Comparison of ENCODE assay signal across 23 cellular contexts in genomic region chrX:103431316-103431715, GRCh38. TPM values are rescaled to one million over a fixed set of nuclear protein-coding genes. Genes with fewer than 3 reads are reported as not detected.
DNase-seq lines count a peak whose midpoint lies in the region; ATAC-seq and TF ChIP-seq lines count a peak whose summit lies in the region.
"Had no signal": no experiment of that assay in that cellular context is flagged by ENCODE, and none has a peak within 500 bp of the region (broad histone marks: within the 10 kb centered on the region; RNA-seq: fewer than 3 reads in every experiment).

No MANE protein-coding gene starts in this region.

- H3K36me3 Mint-ChIP-seq in WTC11: no peaks in the 10 kb centered on the region; the same call in 1 of the 2 replicates
- no peaks in the 10 kb centered on the region for H3K36me3 Mint-ChIP-seq in activated T-helper 17 cell treated with anti-CD3 and anti-CD28 coated beads, Interleukin-2, amount 50 U/mL, for 72 hours (ENCODE audit: low read depth)
- H3K36me3 Mint-ChIP-seq: activated naive CD4-positive, alpha-beta T cell treated with anti-CD3 and anti-CD28 coated beads, Interleukin-2, amount 50 U/mL, for 24 hours; CD14-positive monocyte; stimulated activated memory B cell treated with anti-CD40 and anti-IgM and Interleukin-4, amounts not matched to agents 10 μg/mL and 1 μg/mL and 100 μg/mL, for 72 hours had no signal

- no peaks in the 10 kb centered on the region for H3K27me3 ChIP-seq in MG63
- H3K27me3 ChIP-seq in mammary epithelial cell (ENCODE audit: insufficient read depth, low read length): no peaks in the 10 kb centered on the region
- H3K27me3 ChIP-seq: body of pancreas, right lobe of liver, SJCRH30 had no signal

- no peaks in the 10 kb centered on the region for H3K9me3 ChIP-seq in MG63
- H3K9me3 ChIP-seq in mammary epithelial cell (replicated peaks; ENCODE audit: insufficient read depth, low read length): no peaks in the 10 kb centered on the region
- H3K9me3 ChIP-seq: body of pancreas, right lobe of liver, SJCRH30 had no signal

- dilution Hi-C loops in mammary epithelial cell (cut with HindIII; ENCODE audit: low sequenced_read_pairs): no loop called here

- in situ Hi-C loops in mammary epithelial cell (cut with MboI; ENCODE audit: low sequenced_read_pairs in 2 of 2): no loop called here

- ATAC-seq in GM21825 (IDR thresholded peaks at IDR 0.05; ENCODE audit: unreplicated experiment) (no peak), WTC11 (no peak)
- ATAC-seq in activated T-helper 17 cell treated with anti-CD3 and anti-CD28 coated beads, Interleukin-2, amount 50 U/mL, for 72 hours (replicated peaks): no peak
- ATAC-seq: body of pancreas; left ventricle myocardium superior; right lobe of liver; stimulated activated memory B cell treated with anti-CD40 and anti-IgM and Interleukin-4, amounts not matched to agents 10 μg/mL and 1 μg/mL and 100 μg/mL, for 72 hours had no signal

- POLR2A ChIA-PET in WTC11 (lab: Charles Lee): no interaction called here

- H3K27ac ChIP-seq in mammary epithelial cell (ENCODE audit: insufficient read depth, low read depth, low read length): no peak overlapping the region
- H3K27ac ChIP-seq: body of pancreas, right lobe of liver, SJCRH30 had no signal

- H3K4me3 ChIP-seq in MG63: no peak overlapping the region
- no peak overlapping the region for H3K4me3 ChIP-seq in mammary epithelial cell (replicated peaks in 1 of 3; ENCODE audit: insufficient read depth in 1 of 3, low read depth in 2 of 3, low read length in 3 of 3)
- H3K4me3 ChIP-seq: body of pancreas, right lobe of liver, SJCRH30 had no signal

- no peaks in the 10 kb centered on the region for H3K79me2 ChIP-seq in mammary epithelial cell (ENCODE audit: insufficient read depth, low read length)

- peaks cover 11% of the 10 kb centered on the region for H3K9me3 Mint-ChIP-seq in WTC11
- H3K9me3 Mint-ChIP-seq in activated T-helper 17 cell treated with anti-CD3 and anti-CD28 coated beads, Interleukin-2, amount 50 U/mL, for 72 hours: no peaks in the 10 kb centered on the region
- H3K9me3 Mint-ChIP-seq: activated naive CD4-positive, alpha-beta T cell treated with anti-CD3 and anti-CD28 coated beads, Interleukin-2, amount 50 U/mL, for 24 hours; CD14-positive monocyte; dendritic cell treated with granulocyte-macrophage colony-stimulating factor and Interleukin-4, amounts not matched to agents 40 ng/mL and 50 ng/mL, for 4 days had no signal

- no peak overlapping the region for H3K9ac ChIP-seq in mammary epithelial cell (ENCODE audit: insufficient read depth, low read length)

- 90% methylated on average over 6 of the region's 7 CpGs for WGBS in mammary epithelial cell (ENCODE audit: low coverage, missing lambda C conversion rate)

- H2AFZ ChIP-seq in mammary epithelial cell (ENCODE audit: low read depth, low read length): no peak overlapping the region

- no peaks in the 10 kb centered on the region for H3K4me1 ChIP-seq in mammary epithelial cell (ENCODE audit: insufficient read depth, low read length)
- H3K4me1 ChIP-seq: body of pancreas, right lobe of liver, SJCRH30 had no signal

- no peak overlapping the region for H3K4me2 ChIP-seq in mammary epithelial cell (ENCODE audit: insufficient read depth, low read depth, low read length)

- H3K4me1 Mint-ChIP-seq in WTC11: peaks cover 38% of the 10 kb centered on the region
- no peaks in the 10 kb centered on the region for H3K4me1 Mint-ChIP-seq in activated T-helper 17 cell treated with anti-CD3 and anti-CD28 coated beads, Interleukin-2, amount 50 U/mL, for 72 hours
- H3K4me1 Mint-ChIP-seq: activated naive CD4-positive, alpha-beta T cell treated with anti-CD3 and anti-CD28 coated beads, Interleukin-2, amount 50 U/mL, for 24 hours; CD14-positive monocyte; stimulated activated memory B cell treated with anti-CD40 and anti-IgM and Interleukin-4, amounts not matched to agents 10 μg/mL and 1 μg/mL and 100 μg/mL, for 72 hours had no signal

- CTCF ChIA-PET in mammary epithelial cell (lab: Charles Lee; ENCODE audit: low non-redundant PET) (no interaction called here), WTC11 (lab: Charles Lee) (no interaction called here)

- peak; percentile 9 for DNase-seq in Daoy (ENCODE audit: low read depth)
- peak; percentile 55 for DNase-seq in MG63
- DNase-seq in mammary epithelial cell: peak; percentile 28
- DNase-seq in iris pigment epithelial cell (ENCODE audit: low read depth): peak; percentile 37
- DNase-seq in stimulated activated CD4-positive, alpha-beta T cell treated with anti-CD3 and anti-CD28 coated beads, Interleukin-15, amount 100 ng/mL, for 24 hours: no peak
- DNase-seq in WTC11 (ENCODE audit: low spot score): no peak
- DNase-seq: ACHN; activated CD4-positive, CD25-positive, alpha-beta regulatory T cell treated with anti-CD3 and anti-CD28 coated beads, Interleukin-2, amount 50 U/mL, for 72 hours; activated T-cell treated with anti-CD3 and anti-CD28 coated beads, Interleukin-2, amount 50 U/mL, for 48 hours; body of pancreas; erythroblast; GF-D8; left ventricle myocardium superior; NCI-H1694; nucleus accumbens; right lobe of liver; SJCRH30 had no signal

- no peak overlapping the region for H3K4me3 Mint-ChIP-seq in WTC11
- no peak overlapping the region for H3K4me3 Mint-ChIP-seq in activated T-helper 17 cell treated with anti-CD3 and anti-CD28 coated beads, Interleukin-2, amount 50 U/mL, for 72 hours
- H3K4me3 Mint-ChIP-seq: activated naive CD4-positive, alpha-beta T cell treated with anti-CD3 and anti-CD28 coated beads, Interleukin-2, amount 50 U/mL, for 24 hours; CD14-positive monocyte; dendritic cell treated with granulocyte-macrophage colony-stimulating factor and Interleukin-4, amounts not matched to agents 40 ng/mL and 50 ng/mL, for 4 days; stimulated activated memory B cell treated with anti-CD40 and anti-IgM and Interleukin-4, amounts not matched to agents 10 μg/mL and 1 μg/mL and 100 μg/mL, for 72 hours had no signal

- no peaks in the 10 kb centered on the region for H3K27me3 Mint-ChIP-seq in WTC11 (ENCODE audit: low read depth)
- H3K27me3 Mint-ChIP-seq in activated T-helper 17 cell treated with anti-CD3 and anti-CD28 coated beads, Interleukin-2, amount 50 U/mL, for 72 hours: peaks cover 3% of the 10 kb centered on the region
- H3K27me3 Mint-ChIP-seq: activated naive CD4-positive, alpha-beta T cell treated with anti-CD3 and anti-CD28 coated beads, Interleukin-2, amount 50 U/mL, for 24 hours; dendritic cell treated with granulocyte-macrophage colony-stimulating factor and Interleukin-4, amounts not matched to agents 40 ng/mL and 50 ng/mL, for 4 days; stimulated activated memory B cell treated with anti-CD40 and anti-IgM and Interleukin-4, amounts not matched to agents 10 μg/mL and 1 μg/mL and 100 μg/mL, for 72 hours had no signal

- TF ChIP-seq CTCF in mammary epithelial cell (conservative IDR thresholded peaks at IDR 0.05 in 1 of 2, IDR thresholded peaks at IDR 0.05 in 1 of 2; ENCODE audit: extremely low read depth in 1 of 2, insufficient read depth in 1 of 2, low read depth in 1 of 2, low read length in 2 of 2): no peak
- no peak for TF ChIP-seq CTCF in WTC11 (IDR thresholded peaks at IDR 0.05)

- no peaks in the 10 kb centered on the region for H4K20me1 ChIP-seq in mammary epithelial cell (ENCODE audit: insufficient read depth, low read length)

- no TSS peak for BruUV-seq in mammary epithelial cell (replicated peaks; lab: Mats Ljungman, UMichigan)

- intact Hi-C loops in mammary epithelial cell (cut with micrococcal nuclease): no loop called here

- H3K27ac Mint-ChIP-seq in WTC11: no peak overlapping the region
- no peak overlapping the region for H3K27ac Mint-ChIP-seq in activated T-helper 17 cell treated with anti-CD3 and anti-CD28 coated beads, Interleukin-2, amount 50 U/mL, for 72 hours
- H3K27ac Mint-ChIP-seq: activated naive CD4-positive, alpha-beta T cell treated with anti-CD3 and anti-CD28 coated beads, Interleukin-2, amount 50 U/mL, for 24 hours; CD14-positive monocyte; dendritic cell treated with granulocyte-macrophage colony-stimulating factor and Interleukin-4, amounts not matched to agents 40 ng/mL and 50 ng/mL, for 4 days; stimulated activated memory B cell treated with anti-CD40 and anti-IgM and Interleukin-4, amounts not matched to agents 10 μg/mL and 1 μg/mL and 100 μg/mL, for 72 hours had no signal

- H3K36me3 ChIP-seq in MG63 (no peaks in the 10 kb centered on the region), mammary epithelial cell (ENCODE audit: insufficient read depth, low read length) (no peaks in the 10 kb centered on the region)
- H3K36me3 ChIP-seq: right lobe of liver, SJCRH30 had no signal

TF ChIP-seq in WTC11, 78 proteins besides CTCF, POLR2A, EP300 and RAD21 (continues in another document):
- TF ChIP-seq ATF3 (CRISPR knock-in tag; conservative IDR thresholded peaks at IDR 0.05): no peak
- TF ChIP-seq USF1 (CRISPR knock-in tag; IDR thresholded peaks at IDR 0.05): no peak
- TF ChIP-seq ERG (CRISPR knock-in tag; IDR thresholded peaks at IDR 0.05): no peak
- no peak for TF ChIP-seq SP1 (CRISPR knock-in tag; conservative IDR thresholded peaks at IDR 0.05)

RNA-seq across cellular contexts. Expression of gene BEX3, which starts 55.0 kb away (rescaled TPM):
- total RNA-seq in Daoy (2014; rRNA removed; shearing (Covaris generic)): 115 and 171 TPM in 2 replicates
- total RNA-seq in MG63 (2014; rRNA removed; shearing (Covaris generic); ENCODE audit: low replicate concordance): 153 and 210 TPM in 2 replicates
- total RNA-seq in mammary epithelial cell (100 to 1,000 TPM in 1 of 2 donors, 10 to 100 TPM in 1; 93.4 to 146 TPM), WTC11 (2021) (263 to 292 TPM (median 277 TPM) in 3 replicates)
- polyA plus RNA-seq in mammary epithelial cell: 124 TPM
- polyA minus RNA-seq in mammary epithelial cell: 42.6 TPM
- total RNA-seq in activated T-helper 17 cell treated with anti-CD3 and anti-CD28 coated beads, Interleukin-2, amount 50 U/mL, for 72 hours: 1 to 10 TPM; 3.5 to 9.4 TPM

Comparison
In these comparisons a context has a peak if more than half of its experiments do, and no peak if none do; other contexts are left out.
1. DNase-seq: peak in Daoy (single experiment), MG63 (single experiment), mammary epithelial cell (single experiment) and iris pigment epithelial cell (single experiment); none in stimulated activated CD4-positive, alpha-beta T cell treated with anti-CD3 and anti-CD28 coated beads, Interleukin-15, amount 100 ng/mL, for 24 hours (single experiment) and WTC11 (single experiment).
2. RNA of gene BEX3, which starts 55.0 kb away (total RNA-seq): 263 to 292 TPM in WTC11, 153 to 210 TPM in MG63, 93.4 to 146 TPM in mammary epithelial cell and 115 to 171 TPM in Daoy; 3.5 to 9.4 TPM in activated T-helper 17 cell treated with anti-CD3 and anti-CD28 coated beads, Interleukin-2, amount 50 U/mL, for 72 hours; every median in the first group is over 4 times any median in the second.